Comparison of ENCODE assay signal across 21 cellular contexts in genomic region chr17:15109608-15110007, GRCh38.
"Had no signal": no experiment of that assay in that cellular context is flagged by ENCODE, and none has a peak within 500 bp of the region (broad histone marks: within the 10 kb centered on the region; RNA-seq: fewer than 3 reads in every experiment).

No MANE protein-coding gene starts in this region.

- H3K4me1 Mint-ChIP-seq: activated T-helper 17 cell treated with anti-CD3 and anti-CD28 coated beads, Interleukin-2, amount 50 U/mL, for 72 hours had no signal

- H3K9me3 ChIP-seq: pancreas, psoas muscle, tibial artery had no signal

- H3K27ac Mint-ChIP-seq: activated naive CD4-positive, alpha-beta T cell treated with anti-CD3 and anti-CD28 coated beads, Interleukin-2, amount 50 U/mL, for 72 hours; activated T-cell treated with anti-CD3 and anti-CD28 coated beads, Interleukin-2, amount 50 U/mL, for 24 hours; activated T-helper 17 cell treated with anti-CD3 and anti-CD28 coated beads, Interleukin-2, amount 50 U/mL, for 72 hours; dendritic cell treated with granulocyte-macrophage colony-stimulating factor and Interleukin-4, amounts not matched to agents 40 ng/mL and 50 ng/mL, for 4 days; natural killer cell; stimulated activated naive CD8-positive, alpha-beta T cell treated with anti-CD3 and anti-CD28 coated beads, Interleukin-15, Interleukin-2, amounts not matched to agents 100 ng/mL and 50 ng/mL, for 24 hours had no signal

- H3K27me3 Mint-ChIP-seq: dendritic cell treated with granulocyte-macrophage colony-stimulating factor and Interleukin-4, amounts not matched to agents 40 ng/mL and 50 ng/mL, for 4 days; stimulated activated naive CD8-positive, alpha-beta T cell treated with anti-CD3 and anti-CD28 coated beads, Interleukin-15, Interleukin-2, amounts not matched to agents 100 ng/mL and 50 ng/mL, for 24 hours had no signal

- H3K27ac ChIP-seq: brain microvascular endothelial cell, foreskin keratinocyte, hepatocyte, pancreas, psoas muscle, tibial artery, VCaP had no signal

- H3K36me3 ChIP-seq: brain microvascular endothelial cell, pancreas, tibial artery had no signal

- H3K36me3 Mint-ChIP-seq: activated naive CD4-positive, alpha-beta T cell treated with anti-CD3 and anti-CD28 coated beads, Interleukin-2, amount 50 U/mL, for 72 hours; natural killer cell had no signal

- H3K79me2 ChIP-seq: hepatocyte had no signal

- H3K4me3 ChIP-seq: hepatocyte, pancreas, psoas muscle, tibial artery had no signal

- ATAC-seq: activated naive CD4-positive, alpha-beta T cell treated with anti-CD3 and anti-CD28 coated beads, Interleukin-2, amount 50 U/mL, for 72 hours; activated T-helper 17 cell treated with anti-CD3 and anti-CD28 coated beads, Interleukin-2, amount 50 U/mL, for 72 hours; foreskin keratinocyte; natural killer cell; pancreas; psoas muscle; right cardiac atrium had no signal

- H3K9me3 Mint-ChIP-seq: activated naive CD4-positive, alpha-beta T cell treated with anti-CD3 and anti-CD28 coated beads, Interleukin-2, amount 50 U/mL, for 72 hours; activated T-cell treated with anti-CD3 and anti-CD28 coated beads, Interleukin-2, amount 50 U/mL, for 24 hours; activated T-helper 17 cell treated with anti-CD3 and anti-CD28 coated beads, Interleukin-2, amount 50 U/mL, for 72 hours; dendritic cell treated with granulocyte-macrophage colony-stimulating factor and Interleukin-4, amounts not matched to agents 40 ng/mL and 50 ng/mL, for 4 days; natural killer cell; stimulated activated naive CD8-positive, alpha-beta T cell treated with anti-CD3 and anti-CD28 coated beads, Interleukin-15, Interleukin-2, amounts not matched to agents 100 ng/mL and 50 ng/mL, for 24 hours had no signal

- H2AFZ ChIP-seq: hepatocyte had no signal

- H3K4me3 Mint-ChIP-seq: activated T-cell treated with anti-CD3 and anti-CD28 coated beads, Interleukin-2, amount 50 U/mL, for 24 hours; activated T-helper 17 cell treated with anti-CD3 and anti-CD28 coated beads, Interleukin-2, amount 50 U/mL, for 72 hours; dendritic cell treated with granulocyte-macrophage colony-stimulating factor and Interleukin-4, amounts not matched to agents 40 ng/mL and 50 ng/mL, for 4 days; natural killer cell; stimulated activated naive CD8-positive, alpha-beta T cell treated with anti-CD3 and anti-CD28 coated beads, Interleukin-15, Interleukin-2, amounts not matched to agents 100 ng/mL and 50 ng/mL, for 24 hours had no signal

- DNase-seq: activated CD4-positive, alpha-beta T cell treated with anti-CD3 and anti-CD28 coated beads for 1 hour; activated T-cell treated with anti-CD3 and anti-CD28 coated beads, Interleukin-2, amount 50 U/mL, for 24 hours; aorta; brain microvascular endothelial cell; caudate nucleus; effector CD8-positive, alpha-beta T cell; foreskin keratinocyte; midbrain; natural killer cell; pancreas; psoas muscle; right cardiac atrium; stimulated activated CD4-positive, alpha-beta T cell treated with anti-CD3 and anti-CD28 coated beads, Interleukin-1b, Interleukin-23, amount 100 ng/mL, for 48 hours; substantia nigra; tibial artery had no signal

- H3K4me1 ChIP-seq: pancreas, tibial artery had no signal

- H3K4me2 ChIP-seq: hepatocyte had no signal

- H3K27me3 ChIP-seq: brain microvascular endothelial cell, foreskin keratinocyte, hepatocyte, pancreas had no signal
